Comparison of ENCODE assay signal across 9 cellular contexts in the genomic region with DNA sequence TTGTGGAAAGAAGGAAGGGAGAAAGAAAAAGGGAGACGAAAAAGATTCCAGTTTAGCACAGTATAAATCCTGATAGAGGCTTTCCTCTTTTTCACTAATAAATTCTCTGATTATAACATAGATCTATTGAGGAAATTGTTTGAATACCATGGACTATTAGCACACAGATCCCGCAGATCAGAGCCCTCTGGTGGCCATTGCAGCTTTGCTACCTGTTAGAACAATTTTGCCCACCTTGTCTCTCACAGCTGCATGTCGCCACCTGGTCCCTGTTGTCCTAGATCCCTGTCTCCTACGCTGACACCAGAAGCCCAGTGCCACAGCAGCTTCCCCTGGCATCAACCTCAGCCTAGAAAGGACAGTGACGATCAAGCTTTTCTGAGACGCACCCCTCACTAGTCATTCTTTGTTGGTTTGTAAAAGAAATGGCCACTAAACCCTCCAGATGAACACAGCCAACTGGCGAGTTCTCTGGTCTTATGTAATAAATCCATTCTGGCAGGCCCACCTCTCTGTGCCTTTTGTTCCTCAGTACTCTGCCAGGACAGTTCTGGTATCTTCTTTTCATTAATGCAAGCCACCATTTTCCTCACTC. TPM values are rescaled to one million over a fixed set of nuclear protein-coding genes. Genes with fewer than 3 reads are reported as not detected.
DNase-seq lines count a peak whose midpoint lies in the region; ATAC-seq and TF ChIP-seq lines count a peak whose summit lies in the region.
"Had no signal": no experiment of that assay in that cellular context is flagged by ENCODE, and none has a peak within 500 bp of the region (broad histone marks: within the 10 kb centered on the region; RNA-seq: fewer than 3 reads in every experiment).

No MANE protein-coding gene starts in this region.

- peak; percentile 47 for TF ChIP-seq CTCF in fibroblast of villous mesenchyme (IDR thresholded peaks at IDR 0.05; ENCODE audit: insufficient read depth, low read depth, low read length)

- no peak overlapping the region for H3K4me3 ChIP-seq in fibroblast of villous mesenchyme (ENCODE audit: low read depth, low read length)

- DNase-seq in AG20443 (ENCODE audit: low spot score) (peak; percentile 29), NCI-H345 treated with DMSO at 0.1 percent for 48 hours (lab: John Stamatoyannopoulos, UW; ENCODE audit: unreplicated experiment) (peak; percentile 10), fibroblast of villous mesenchyme (ENCODE audit: low read depth) (peak; percentile 5)
- DNase-seq in activated CD4-positive, CD25-positive, alpha-beta regulatory T cell (lab: John Stamatoyannopoulos, UW) = no peak
- no peak for DNase-seq in activated T-cell treated with anti-CD3 and anti-CD28 coated beads, Interleukin-2, amount 50 U/mL, for 48 hours

- ATAC-seq in GM18502 (IDR thresholded peaks at IDR 0.05; ENCODE audit: poor library complexity, unreplicated experiment) (peak; percentile 54), GM21737 (IDR thresholded peaks at IDR 0.05; ENCODE audit: unreplicated experiment) (no peak), GM18858 (IDR thresholded peaks at IDR 0.05; ENCODE audit: unreplicated experiment) (no peak)

RNA-seq across cellular contexts. Expression of gene GPHB5, which starts 9.9 kb away (rescaled TPM):
- total RNA-seq in fibroblast of villous mesenchyme = not detected in 2 replicates
- total RNA-seq: HT1080 had no signal

Comparison
In these comparisons a context has a peak if more than half of its experiments do, and no peak if none do; other contexts are left out.
1. DNase-seq: peak in AG20443 (single experiment), NCI-H345 treated with DMSO at 0.1 percent for 48 hours (single experiment) and fibroblast of villous mesenchyme (single experiment); none in activated CD4-positive, CD25-positive, alpha-beta regulatory T cell (0 of 4) and activated T-cell treated with anti-CD3 and anti-CD28 coated beads, Interleukin-2, amount 50 U/mL, for 48 hours (0 of 2).